ENCODE assay signal across 8 cellular contexts in genomic region chr2:97935719-97936161, GRCh38.
DNase-seq lines count a peak whose midpoint lies in the region; ATAC-seq and TF ChIP-seq lines count a peak whose summit lies in the region.

No MANE protein-coding gene starts in this region.

- H3K4me1 Mint-ChIP-seq in MCF 10A (ENCODE audit: insufficient read depth, unreplicated experiment), result peaks cover 24% of the 10 kb centered on the region
- peaks cover 93% of the 10 kb centered on the region for H3K4me1 Mint-ChIP-seq in stimulated activated memory B cell treated with anti-CD40 and anti-IgM and Interleukin-4, amounts not matched to agents 10 μg/mL and 1 μg/mL and 100 μg/mL, for 72 hours

- H3K27ac Mint-ChIP-seq in MCF 10A (ENCODE audit: low read depth, unreplicated experiment), result no peak overlapping the region
- peak overlapping the region; percentile 11 for H3K27ac Mint-ChIP-seq in stimulated activated memory B cell treated with anti-CD40 and anti-IgM and Interleukin-4, amounts not matched to agents 10 μg/mL and 1 μg/mL and 100 μg/mL, for 72 hours

- H3K9me3 Mint-ChIP-seq in MCF 10A (ENCODE audit: unreplicated experiment), result no peaks in the 10 kb centered on the region
- H3K9me3 Mint-ChIP-seq in stimulated activated memory B cell treated with anti-CD40 and anti-IgM and Interleukin-4, amounts not matched to agents 10 μg/mL and 1 μg/mL and 100 μg/mL, for 72 hours, result no peaks in the 10 kb centered on the region

- POLR2A ChIA-PET in MCF 10A (lab: Yijun Ruan, JAX), result interaction anchor here (1.0 to 1.9 kb wide), 2 partner anchors 16 to 31 kb away, joined by 3 to 4 read pairs; no protein-coding TSS in a partner anchor

- no peak overlapping the region for H3K4me3 Mint-ChIP-seq in MCF 10A (ENCODE audit: unreplicated experiment)
- peak overlapping the region; percentile 39 for H3K4me3 Mint-ChIP-seq in stimulated activated memory B cell treated with anti-CD40 and anti-IgM and Interleukin-4, amounts not matched to agents 10 μg/mL and 1 μg/mL and 100 μg/mL, for 72 hours

- BruUV-seq in MCF 10A (replicated peaks; lab: Mats Ljungman, UMichigan), result no TSS peak

- H3K36me3 ChIP-seq in breast epithelium, result no peaks in the 10 kb centered on the region

- no peaks in the 10 kb centered on the region for H3K27me3 ChIP-seq in breast epithelium

- H3K4me1 ChIP-seq in breast epithelium, result peaks cover 4 to 16% of the 10 kb centered on the region in 2 donors

- no peak for TF ChIP-seq POLR2A in breast epithelium (IDR thresholded peaks at IDR 0.05)

- no peaks in the 10 kb centered on the region for H3K27me3 Mint-ChIP-seq in MCF 10A (ENCODE audit: insufficient read depth, unreplicated experiment)
- no peaks in the 10 kb centered on the region for H3K27me3 Mint-ChIP-seq in stimulated activated memory B cell treated with anti-CD40 and anti-IgM and Interleukin-4, amounts not matched to agents 10 μg/mL and 1 μg/mL and 100 μg/mL, for 72 hours

- H3K27ac ChIP-seq in breast epithelium, result no peak overlapping the region

- H3K9me3 ChIP-seq in breast epithelium, result peaks cover 0 to 3% of the 10 kb centered on the region in 2 donors

- no peak for TF ChIP-seq CTCF in MCF 10A (IDR thresholded peaks at IDR 0.05; ENCODE audit: unreplicated experiment)
- TF ChIP-seq CTCF in breast epithelium (IDR thresholded peaks at IDR 0.05), result no peak
- no peak for TF ChIP-seq CTCF in fibroblast of mammary gland (conservative IDR thresholded peaks at IDR 0.05; ENCODE audit: control insufficient read depth, insufficient read depth, low read depth, low read length)

- H3K4me3 ChIP-seq in breast epithelium (no peak overlapping the region), fibroblast of mammary gland (ENCODE audit: control insufficient read depth, low read depth, low read length) (no peak overlapping the region)

- intact Hi-C loops in MCF 10A (cut with micrococcal nuclease) (no loop called here), breast epithelium (cut with DNase I; ENCODE audit: low total_unique reads) (no loop called here)

- ATAC-seq in stimulated activated memory B cell treated with anti-CD40 and anti-IgM and Interleukin-4, amounts not matched to agents 10 μg/mL and 1 μg/mL and 100 μg/mL, for 72 hours, result peak; percentile 59
- ATAC-seq in GM19035 (IDR thresholded peaks at IDR 0.05; ENCODE audit: unreplicated experiment), result no peak

- no peaks in the 10 kb centered on the region for H3K36me3 Mint-ChIP-seq in MCF 10A (ENCODE audit: insufficient read depth, unreplicated experiment)
- H3K36me3 Mint-ChIP-seq in stimulated activated memory B cell treated with anti-CD40 and anti-IgM and Interleukin-4, amounts not matched to agents 10 μg/mL and 1 μg/mL and 100 μg/mL, for 72 hours, result peaks cover 17% of the 10 kb centered on the region

- CTCF ChIA-PET in MCF 10A (lab: Yijun Ruan, JAX), result interaction anchor here (0.6 to 1.0 kb wide), 4 partner anchors 65 to 129 kb away, joined by 3 to 4 read pairs (median 3); no protein-coding TSS in a partner anchor

- DNase-seq in MCF 10A (ENCODE audit: unreplicated experiment), result peak; percentile 41
- DNase-seq in breast epithelium (ENCODE audit: low spot score in 2 of 2), result no peak
- DNase-seq in NCI-H146 (lab: John Stamatoyannopoulos, UW), result peak; percentile 81
- DNase-seq in fibroblast of mammary gland (ENCODE audit: low read depth), result peak; percentile 71
- no peak for DNase-seq in activated effector memory CD4-positive, alpha-beta T cell treated with Interleukin-2 at 50 U/mL for 16 hours
- no peak for DNase-seq in NCI-H2227 treated with DMSO at 0.1 percent for 48 hours (lab: John Stamatoyannopoulos, UW)

Comparison
In these comparisons a context has a peak if more than half of its experiments do, and no peak if none do; other contexts are left out.
1. DNase-seq: peak in MCF 10A (single experiment), NCI-H146 (single experiment) and fibroblast of mammary gland (single experiment); none in breast epithelium (0 of 2), activated effector memory CD4-positive, alpha-beta T cell treated with Interleukin-2 at 50 U/mL for 16 hours (single experiment) and NCI-H2227 treated with DMSO at 0.1 percent for 48 hours (single experiment).